In genomic region chr14:51822499-51822898, GRCh38 we compare ENCODE assay signal across 27 cellular contexts. TPM values are rescaled to one million over a fixed set of nuclear protein-coding genes. Genes with fewer than 3 reads are reported as not detected.
"Had no signal": no experiment of that assay in that cellular context is flagged by ENCODE, and none has a peak within 500 bp of the region (broad histone marks: within the 10 kb centered on the region; RNA-seq: fewer than 3 reads in every experiment).

No MANE protein-coding gene starts in this region.

- H3K36me3 ChIP-seq: SJCRH30 had no signal

- H3K36me3 Mint-ChIP-seq: activated naive CD8-positive, alpha-beta T cell had no signal

- H3K4me1 Mint-ChIP-seq: activated T-helper 17 cell treated with anti-CD3 and anti-CD28 coated beads, Interleukin-2, amount 50 U/mL, for 72 hours had no signal

- DNase-seq: activated CD4-positive, alpha-beta T cell treated with anti-CD3 and anti-CD28 coated beads for 4 hours; activated CD4-positive, alpha-beta T cell treated with anti-CD3 and anti-CD28 coated beads, Interleukin-2, amount 50 U/mL, for 4 hours; activated CD8-positive, alpha-beta T cell treated with anti-CD3 and anti-CD28 coated beads, Interleukin-2, amount 10 ng/mL, durations not matched to agents 7 days and 5 days; activated gamma-delta T cell; activated naive CD4-positive, alpha-beta T cell treated with anti-CD3 and anti-CD28 coated beads for 36 hours; activated T-cell treated with anti-CD3 and anti-CD28 coated beads, Interleukin-2, amount 50 U/mL, for 4 hours; anterior cingulate cortex; Karpas-422; NCI-H1092; NCI-H1417; NCI-H1930; NCI-H2107; NCI-H2171 treated with DMSO at 0.1 percent for 48 hours; NCI-H226; NCI-H526; NCI-H774; RPMI8226; SJCRH30 had no signal

- H3K27me3 Mint-ChIP-seq: activated naive CD8-positive, alpha-beta T cell had no signal

- H3K9me3 Mint-ChIP-seq: activated naive CD4-positive, alpha-beta T cell treated with anti-CD3 and anti-CD28 coated beads for 36 hours; activated T-cell treated with anti-CD3 and anti-CD28 coated beads, Interleukin-2, amount 50 U/mL, for 4 hours; activated T-helper 17 cell treated with anti-CD3 and anti-CD28 coated beads, Interleukin-2, amount 50 U/mL, for 72 hours; central memory CD8-positive, alpha-beta T cell; T-helper 1 cell treated with Interleukin-12 subunit alpha and Interleukin-12 subunit beta and Interleukin-4 antibody, amounts not matched to agents 30 μg/mL and 1 μg/mL, for 36 hours had no signal

- H3K9me3 ChIP-seq: SJCRH30 had no signal

- ATAC-seq: activated CD4-positive, CD25-positive, alpha-beta regulatory T cell treated with anti-CD3 and anti-CD28 coated beads, Interleukin-2, amount 50 U/mL, for 24 hours; activated CD8-positive, alpha-beta T cell treated with anti-CD3 and anti-CD28 coated beads, Interleukin-2, amount 10 ng/mL, durations not matched to agents 7 days and 5 days; activated T-cell treated with anti-CD3 and anti-CD28 coated beads, Interleukin-2, amount 50 U/mL, for 4 hours; activated T-helper 17 cell treated with anti-CD3 and anti-CD28 coated beads, Interleukin-2, amount 50 U/mL, for 72 hours; K562; Panc1; Right ventricle myocardium inferior had no signal

- H3K27ac ChIP-seq: SJCRH30 had no signal

- H3K4me1 ChIP-seq: SJCRH30 had no signal

- H3K4me3 ChIP-seq: K562, SJCRH30 had no signal

- H3K4me3 Mint-ChIP-seq: activated CD8-positive, alpha-beta T cell treated with anti-CD3 and anti-CD28 coated beads, Interleukin-2, amount 10 ng/mL, durations not matched to agents 7 days and 5 days; activated naive CD4-positive, alpha-beta T cell treated with anti-CD3 and anti-CD28 coated beads for 36 hours; activated naive CD8-positive, alpha-beta T cell; activated T-cell treated with anti-CD3 and anti-CD28 coated beads, Interleukin-2, amount 50 U/mL, for 4 hours; activated T-helper 17 cell treated with anti-CD3 and anti-CD28 coated beads, Interleukin-2, amount 50 U/mL, for 72 hours; central memory CD8-positive, alpha-beta T cell; T-helper 1 cell treated with Interleukin-12 subunit alpha and Interleukin-12 subunit beta and Interleukin-4 antibody, amounts not matched to agents 30 μg/mL and 1 μg/mL, for 36 hours had no signal

- H3K27me3 ChIP-seq: SJCRH30 had no signal

- H3K27ac Mint-ChIP-seq: activated CD8-positive, alpha-beta T cell treated with anti-CD3 and anti-CD28 coated beads, Interleukin-2, amount 10 ng/mL, durations not matched to agents 7 days and 5 days; activated naive CD4-positive, alpha-beta T cell treated with anti-CD3 and anti-CD28 coated beads for 36 hours; activated naive CD8-positive, alpha-beta T cell; activated T-helper 17 cell treated with anti-CD3 and anti-CD28 coated beads, Interleukin-2, amount 50 U/mL, for 72 hours; T-helper 1 cell treated with Interleukin-12 subunit alpha and Interleukin-12 subunit beta and Interleukin-4 antibody, amounts not matched to agents 30 μg/mL and 1 μg/mL, for 36 hours had no signal

RNA-seq across cellular contexts. Expression of gene GNG2, which starts 37.9 kb away (rescaled TPM):
- total RNA-seq: NCI-H460 had no signal
- polyA plus RNA-seq: K562 had no signal
